8 cellular contexts compared by ENCODE assay signal in the genomic region with DNA sequence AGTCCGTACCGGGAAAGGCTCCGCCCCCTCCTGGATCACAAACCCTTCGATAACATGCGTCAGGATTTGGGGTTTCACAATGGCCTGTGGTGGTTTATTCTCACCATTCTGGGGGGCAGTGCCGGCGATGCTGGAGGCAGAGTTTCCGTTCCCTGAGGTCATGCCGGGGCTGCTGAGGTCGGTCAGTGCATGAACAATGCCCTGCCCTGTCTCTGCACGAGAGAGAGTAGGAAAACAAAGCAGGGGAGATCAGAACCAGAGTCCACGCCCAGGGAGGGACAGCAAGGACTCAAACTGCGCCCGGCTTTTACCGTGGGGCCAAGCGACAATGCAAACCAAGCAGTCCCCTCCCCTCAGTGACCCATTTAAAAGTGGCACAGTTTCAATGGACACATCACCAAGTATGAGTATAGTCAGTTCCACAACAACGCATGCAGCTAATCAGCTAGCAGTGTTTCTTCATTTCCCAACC. TPM values are rescaled to one million over a fixed set of nuclear protein-coding genes. Genes with fewer than 3 reads are reported as not detected.
DNase-seq lines count a peak whose midpoint lies in the region; ATAC-seq and TF ChIP-seq lines count a peak whose summit lies in the region.
"Had no signal": no experiment of that assay in that cellular context is flagged by ENCODE, and none has a peak within 500 bp of the region (broad histone marks: within the 10 kb centered on the region; RNA-seq: fewer than 3 reads in every experiment).

No MANE protein-coding gene starts in this region.

- peaks cover 16 to 23% of the 10 kb centered on the region in 2 experiments for H3K4me1 ChIP-seq in trophoblast cell (ENCODE audit: control insufficient read depth in 1 of 2, insufficient read depth in 2 of 2, low read length in 2 of 2)
- peaks cover 0 to 6% of the 10 kb centered on the region in 2 donors for H3K4me1 ChIP-seq in aorta (ENCODE audit: control insufficient read depth in 1 of 2, insufficient read depth in 2 of 2, low read length in 2 of 2)

- H3K36me3 ChIP-seq in brain microvascular endothelial cell (replicated peaks) (peaks cover 62% of the 10 kb centered on the region), trophoblast cell (ENCODE audit: control insufficient read depth in 1 of 2, insufficient read depth in 2 of 2, low read length in 2 of 2) (peaks cover 42 to 60% of the 10 kb centered on the region in 2 experiments), aorta (ENCODE audit: control insufficient read depth in 1 of 2, insufficient read depth in 2 of 2, low read length in 1 of 2) (peaks cover 0 to 11% of the 10 kb centered on the region in 2 donors)

- peak overlapping the region; percentile 30 for H2AFZ ChIP-seq in trophoblast cell (ENCODE audit: insufficient read depth, low read length, poor library complexity)

- no peak for DNase-seq in brain microvascular endothelial cell
- DNase-seq in left cardiac atrium: peak; percentile 89
- no peak for DNase-seq in trophoblast cell
- peak; percentile 73 to 90 for DNase-seq in aorta
- DNase-seq in putamen (ENCODE audit: low spot score): no peak
- no peak for DNase-seq in NCI-H187 (lab: John Stamatoyannopoulos, UW)
- no peak for DNase-seq in T-helper 2 cell
- DNase-seq: NCI-H526 had no signal

- H3K4me3 ChIP-seq in brain microvascular endothelial cell (ENCODE audit: low read depth, low read length) (no peak overlapping the region), trophoblast cell (ENCODE audit: low read depth, low read length) (no peak overlapping the region), aorta (ENCODE audit: low read length in 2 of 2) (no peak overlapping the region)

- H3K4me2 ChIP-seq in trophoblast cell (ENCODE audit: low read length): no peak overlapping the region

- no peak overlapping the region for H3K9ac ChIP-seq in trophoblast cell (ENCODE audit: low read length)

- H4K91ac ChIP-seq in trophoblast cell (ENCODE audit: low read depth, low read length): no peak overlapping the region

- peaks cover 7% of the 10 kb centered on the region for H3K79me1 ChIP-seq in trophoblast cell (ENCODE audit: low read length)

- WGBS in trophoblast cell (ENCODE audit: extremely low coverage, insufficient coverage, insufficient read length): no CpG with 5 or more reads among the region's 17 CpGs
- WGBS in aorta, 2 donors: 11 to 13% methylated on average over 17 of the region's 17 CpGs

- H3K27me3 ChIP-seq in brain microvascular endothelial cell (replicated peaks) (no peaks in the 10 kb centered on the region), trophoblast cell (ENCODE audit: insufficient read depth, low read length) (no peaks in the 10 kb centered on the region), aorta (ENCODE audit: control insufficient read depth in 1 of 2, insufficient read depth in 2 of 2, low read length in 1 of 2) (no peaks in the 10 kb centered on the region)

- H3K79me2 ChIP-seq in trophoblast cell (ENCODE audit: control insufficient read depth, insufficient read depth, low read length, poor library complexity): peaks cover 4% of the 10 kb centered on the region

- no peak overlapping the region for H3K4ac ChIP-seq in trophoblast cell (ENCODE audit: low read depth, low read length)

- H3K27ac ChIP-seq in brain microvascular endothelial cell: peak overlapping the region; percentile 36
- H3K27ac ChIP-seq in trophoblast cell (ENCODE audit: low read depth, low read length): no peak overlapping the region
- H3K27ac ChIP-seq in aorta (ENCODE audit: low read depth in 1 of 2, low read length in 2 of 2): peak overlapping the region; percentile 40 to 43

- H4K8ac ChIP-seq in trophoblast cell (ENCODE audit: low read depth, low read length): no peak overlapping the region

- ATAC-seq in left cardiac atrium (peak; percentile 36 to 52), aorta (ENCODE audit: low FRiP score) (peak; percentile 42)

- no peak overlapping the region for H2BK5ac ChIP-seq in trophoblast cell (ENCODE audit: low read depth, low read length, poor library complexity)

- no peak overlapping the region for H4K12ac ChIP-seq in trophoblast cell (ENCODE audit: low read depth, low read length)

- peak overlapping the region; percentile 51 for H3K18ac ChIP-seq in trophoblast cell (ENCODE audit: low read length)

- H2AK5ac ChIP-seq in trophoblast cell (ENCODE audit: low read length): no peak overlapping the region

- H2BK120ac ChIP-seq in trophoblast cell (ENCODE audit: insufficient read depth, low read length, poor library complexity): no peak overlapping the region

- H3K14ac ChIP-seq in trophoblast cell (ENCODE audit: low read length): no peak overlapping the region

- intact Hi-C loops in left cardiac atrium (cut with DNase I) (no loop called here), aorta (cut with DNase I) (loop anchor here in 1 of 2 donors (5.0 kb wide), 1 partner anchor 33 kb away; no protein-coding TSS in a partner anchor)

- in situ Hi-C loops in brain microvascular endothelial cell (cut with HindIII; ENCODE audit: low pct_ligation_motif_present, low sequenced_read_pairs): no loop called here

- H3K23ac ChIP-seq in trophoblast cell (ENCODE audit: low read length): no peak overlapping the region

- H3K9me3 ChIP-seq in trophoblast cell (ENCODE audit: insufficient read depth, low read depth, low read length) (peaks cover 3% of the 10 kb centered on the region), aorta (ENCODE audit: control insufficient read depth, low read length) (no peaks in the 10 kb centered on the region)

- no peak for TF ChIP-seq CTCF in brain microvascular endothelial cell (IDR thresholded peaks at IDR 0.05; ENCODE audit: low read depth, low read length, missing control alignments)

- no peak overlapping the region for H2BK12ac ChIP-seq in trophoblast cell (ENCODE audit: low read length)

RNA-seq across cellular contexts. Expression of a gene that starts 13.2 kb away (rescaled TPM):
- total RNA-seq in left cardiac atrium (under 1 TPM in 1 of 2 donors, not detected in 1; 0.24 TPM), aorta (under 1 TPM; 0.36 to 0.81 TPM)
- polyA plus RNA-seq in trophoblast cell (2013): not detected in 2 replicates
- not detected for polyA plus RNA-seq in aorta

Comparison
In these comparisons a context has a peak if more than half of its experiments do, and no peak if none do; other contexts are left out.
1. DNase-seq: peak in left cardiac atrium (single experiment) and aorta (2 of 2); none in brain microvascular endothelial cell (single experiment), trophoblast cell (0 of 2), putamen (single experiment), NCI-H187 (0 of 2) and T-helper 2 cell (0 of 5).